ENCODE assay signal across 23 cellular contexts in genomic region chr14:88009486-88009885, GRCh38. TPM values are rescaled to one million over a fixed set of nuclear protein-coding genes. Genes with fewer than 3 reads are reported as not detected.
DNase-seq lines count a peak whose midpoint lies in the region; ATAC-seq, FAIRE-seq and TF ChIP-seq lines count a peak whose summit lies in the region.
"Had no signal": no experiment of that assay in that cellular context is flagged by ENCODE, and none has a peak within 500 bp of the region (broad histone marks: within the 10 kb centered on the region; RNA-seq: fewer than 3 reads in every experiment).

No MANE protein-coding gene starts in this region.

- H3K9me3 ChIP-seq in HepG2 (ENCODE audit: low read length) (no peaks in the 10 kb centered on the region), right lobe of liver (no peaks in the 10 kb centered on the region), SK-N-SH (no peaks in the 10 kb centered on the region)
- H3K9me3 ChIP-seq: ascending aorta, suprapubic skin, uterus had no signal

- H2AFZ ChIP-seq in HepG2 (ENCODE audit: low read length) (no peak overlapping the region), SK-N-SH (ENCODE audit: low read depth) (no peak overlapping the region)

- no peaks in the 10 kb centered on the region for H3K79me2 ChIP-seq in HepG2 (ENCODE audit: insufficient read depth, low read length)
- H3K79me2 ChIP-seq in SK-N-SH (ENCODE audit: insufficient read depth): no peaks in the 10 kb centered on the region

- DNase-seq in HepG2 (ENCODE audit: low spot score) (no peak), right lobe of liver (no peak), memory B cell (ENCODE audit: low spot score in 2 of 2) (no peak), RCC 7860 (ENCODE audit: low spot score) (no peak), SK-N-SH (no peak)
- no peak for DNase-seq in activated CD8-positive, alpha-beta T cell treated with anti-CD3 and anti-CD28 coated beads for 36 hours
- DNase-seq: activated CD4-positive, CD25-positive, alpha-beta regulatory T cell; caudate nucleus; DMS79; HCEC 1CT; left colon; NCI-H2171; NCI-H524 treated with DMSO at 0.1 percent for 48 hours; nephron progenitor cell; posterior cingulate gyrus; stimulated activated CD4-positive, alpha-beta T cell treated with anti-CD3 and anti-CD28 coated beads, Interleukin-15, amount 100 ng/mL, for 24 hours; T-helper 9 cell; uterus had no signal

- peak overlapping the region; percentile 87 for H3K27ac Mint-ChIP-seq in activated CD8-positive, alpha-beta T cell treated with anti-CD3 and anti-CD28 coated beads for 36 hours
- H3K27ac Mint-ChIP-seq in memory B cell: peak overlapping the region; percentile 99
- H3K27ac Mint-ChIP-seq: nephron progenitor cell had no signal

- WGBS in HepG2 (ENCODE audit: low lambda C conversion rate): 96% methylated on average over 1 of the region's 1 CpG
- 75% methylated on average over 1 of the region's 1 CpG for WGBS in right lobe of liver (ENCODE audit: insufficient coverage, low coverage, low lambda C conversion rate, missing lambda C conversion rate)
- 83% methylated on average over 1 of the region's 1 CpG for WGBS in SK-N-SH (ENCODE audit: low lambda C conversion rate)

- peak overlapping the region; percentile 93 for H3K4me3 Mint-ChIP-seq in activated CD8-positive, alpha-beta T cell treated with anti-CD3 and anti-CD28 coated beads for 36 hours
- H3K4me3 Mint-ChIP-seq in memory B cell: no peak overlapping the region
- H3K4me3 Mint-ChIP-seq: nephron progenitor cell had no signal

- no peaks in the 10 kb centered on the region for H4K20me1 ChIP-seq in HepG2 (ENCODE audit: insufficient read depth, low read length)
- H4K20me1 ChIP-seq in SK-N-SH (ENCODE audit: insufficient read depth): no peaks in the 10 kb centered on the region

- H3F3A ChIP-seq in SK-N-SH (replicated peaks; ENCODE audit: insufficient read depth): no peaks in the 10 kb centered on the region

- H3K9me2 ChIP-seq in SK-N-SH: no peaks in the 10 kb centered on the region

- H3K4me2 ChIP-seq in HepG2 (ENCODE audit: low read depth, low read length) (no peak overlapping the region), SK-N-SH (no peak overlapping the region)

- CTCF ChIA-PET in HepG2 (lab: Yijun Ruan, JAX; ENCODE audit: low intra/inter-chr PET ratio, low total read pairs): no interaction called here
- CTCF ChIA-PET in activated CD8-positive, alpha-beta T cell treated with anti-CD3 and anti-CD28 coated beads for 36 hours (lab: Charles Lee): interaction anchor here (0.7 to 1.9 kb wide), 3 partner anchors 14 to 160 kb away, joined by 3 to 5 read pairs (median 5); no protein-coding TSS in a partner anchor
- CTCF ChIA-PET in SK-N-SH (lab: Yijun Ruan, JAX): interaction anchor here (0.6 to 1.3 kb wide), 2 partner anchors 27 to 180 kb away, joined by 3 to 4 read pairs; no protein-coding TSS in a partner anchor

- intact Hi-C loops in HepG2 (cut with micrococcal nuclease; ENCODE audit: unreplicated experiment) (no loop called here), right lobe of liver (cut with DNase I) (no loop called here)
- intact Hi-C loops in activated CD8-positive, alpha-beta T cell treated with anti-CD3 and anti-CD28 coated beads for 36 hours (cut with micrococcal nuclease): loop anchor here (5.0 kb wide), 2 partner anchors 57 to 158 kb away; no protein-coding TSS in a partner anchor

- no peaks in the 10 kb centered on the region for H3K27me3 Mint-ChIP-seq in activated CD8-positive, alpha-beta T cell treated with anti-CD3 and anti-CD28 coated beads for 36 hours
- H3K27me3 Mint-ChIP-seq in memory B cell: no peaks in the 10 kb centered on the region

- peaks cover 60% of the 10 kb centered on the region for H3K4me1 Mint-ChIP-seq in activated CD8-positive, alpha-beta T cell treated with anti-CD3 and anti-CD28 coated beads for 36 hours (ENCODE audit: low read depth)
- H3K4me1 Mint-ChIP-seq in memory B cell: peaks cover 53% of the 10 kb centered on the region
- H3K4me1 Mint-ChIP-seq: nephron progenitor cell had no signal

- TF ChIP-seq RAD21 in HepG2 (CRISPR knock-in tag; IDR thresholded peaks at IDR 0.05): no peak
- TF ChIP-seq RAD21 in SK-N-SH (IDR thresholded peaks at IDR 0.05; ENCODE audit: low read length): no peak

- no peak for ATAC-seq in HepG2
- ATAC-seq in right lobe of liver: no peak
- no peak for ATAC-seq in activated CD8-positive, alpha-beta T cell treated with anti-CD3 and anti-CD28 coated beads for 36 hours
- no peak for ATAC-seq in memory B cell (ENCODE audit: low read depth)
- no peak for ATAC-seq in HG03159 (IDR thresholded peaks at IDR 0.05; ENCODE audit: unreplicated experiment)
- ATAC-seq: left colon, sciatic nerve had no signal

- no peak overlapping the region for H3K27ac ChIP-seq in HepG2 (ENCODE audit: extremely low read length, insufficient read depth, low read length)
- no peak overlapping the region for H3K27ac ChIP-seq in right lobe of liver
- H3K27ac ChIP-seq in SK-N-SH (ENCODE audit: low read depth in 2 of 2, low read length in 1 of 2): no peak overlapping the region
- H3K27ac ChIP-seq: ascending aorta, suprapubic skin, uterus had no signal

- peaks cover 66% of the 10 kb centered on the region for H3K36me3 Mint-ChIP-seq in activated CD8-positive, alpha-beta T cell treated with anti-CD3 and anti-CD28 coated beads for 36 hours (ENCODE audit: low read depth)
- peaks cover 22% of the 10 kb centered on the region for H3K36me3 Mint-ChIP-seq in memory B cell

- H3K4me3 ChIP-seq in HepG2 (replicated peaks in 1 of 3; ENCODE audit: insufficient read depth in 1 of 3, low read depth in 2 of 3, low read length in 3 of 3): no peak overlapping the region
- H3K4me3 ChIP-seq in right lobe of liver: no peak overlapping the region
- no peak overlapping the region for H3K4me3 ChIP-seq in SK-N-SH (ENCODE audit: low read depth in 2 of 2, low read length in 1 of 2)
- H3K4me3 ChIP-seq: ascending aorta, suprapubic skin, uterus had no signal

- in situ Hi-C loops in HepG2 (cut with HindIII; ENCODE audit: extremely low pct_ligation_motif_present, low pct_unique_long_range_greater_than_20kb): loop anchor here (25.0 kb wide), 1 partner anchor 378 kb away; the partner anchor contains the start of gene SPATA7

- BruUV-seq in HepG2 (replicated peaks; lab: Mats Ljungman, UMichigan): no TSS peak

- H3K4me1 ChIP-seq in HepG2 (ENCODE audit: insufficient read depth, low read length): peaks cover 12% of the 10 kb centered on the region; the same call in 1 of the 2 replicates
- no peaks in the 10 kb centered on the region for H3K4me1 ChIP-seq in right lobe of liver
- H3K4me1 ChIP-seq in SK-N-SH (ENCODE audit: control insufficient read depth in 1 of 2, insufficient read depth in 2 of 2, low read depth in 1 of 2, low read length in 1 of 2): no peaks in the 10 kb centered on the region
- H3K4me1 ChIP-seq: ascending aorta, suprapubic skin, uterus had no signal

- no peak for TF ChIP-seq CTCF in HepG2 (CRISPR knock-in tag; IDR thresholded peaks at IDR 0.05)
- no peak for TF ChIP-seq CTCF in right lobe of liver (IDR thresholded peaks at IDR 0.05)
- TF ChIP-seq CTCF in activated CD8-positive, alpha-beta T cell treated with anti-CD3 and anti-CD28 coated beads for 36 hours (IDR thresholded peaks at IDR 0.05): no peak
- TF ChIP-seq CTCF in SK-N-SH (IDR thresholded peaks at IDR 0.05): no peak

- H3K9me3 Mint-ChIP-seq in activated CD8-positive, alpha-beta T cell treated with anti-CD3 and anti-CD28 coated beads for 36 hours: no peaks in the 10 kb centered on the region
- no peaks in the 10 kb centered on the region for H3K9me3 Mint-ChIP-seq in memory B cell
- H3K9me3 Mint-ChIP-seq: nephron progenitor cell had no signal

- TF ChIP-seq POLR2A in HepG2 (IDR thresholded peaks at IDR 0.05; ENCODE audit: insufficient read depth in 1 of 2, low read depth in 2 of 2, low read length in 2 of 2) (no peak), right lobe of liver (IDR thresholded peaks at IDR 0.05) (no peak)

- H3K9ac ChIP-seq in HepG2 (ENCODE audit: insufficient read depth, low read depth, low read length) (no peak overlapping the region), SK-N-SH (no peak overlapping the region)

- TF ChIP-seq EP300 in HepG2 (IDR thresholded peaks at IDR 0.05; ENCODE audit: low read depth in 2 of 2, low read length in 2 of 2): no peak
- no peak for TF ChIP-seq EP300 in HepG2 (CRISPR knock-in tag; IDR thresholded peaks at IDR 0.05; ENCODE audit: borderline replicate concordance)
- TF ChIP-seq EP300 in SK-N-SH (IDR thresholded peaks at IDR 0.05; ENCODE audit: borderline replicate concordance in 1 of 2, low read depth in 1 of 2, low read length in 1 of 2): no peak

- POLR2A ChIA-PET in HepG2 (lab: Yijun Ruan, JAX): no interaction called here
- POLR2A ChIA-PET in activated CD8-positive, alpha-beta T cell treated with anti-CD3 and anti-CD28 coated beads for 36 hours (lab: Charles Lee): interaction anchor here (1.0 to 1.4 kb wide), 2 partner anchors 16 to 20 kb away, joined by 3 to 9 read pairs; partner anchors contain the start of gene GALC
- POLR2A ChIA-PET in SK-N-SH (lab: Yijun Ruan, JAX): no interaction called here

- FAIRE-seq in HepG2 (lab: Jason Lieb, UNC): no peak
- FAIRE-seq in RCC 7860 (lab: Jason Lieb, UNC): no peak
- FAIRE-seq: GM12891 had no signal

- H3K36me3 ChIP-seq in HepG2 (replicated peaks in 1 of 2; ENCODE audit: control insufficient read depth in 1 of 2, insufficient read depth in 2 of 2, low read length in 2 of 2): no peaks in the 10 kb centered on the region
- no peaks in the 10 kb centered on the region for H3K36me3 ChIP-seq in right lobe of liver
- no peaks in the 10 kb centered on the region for H3K36me3 ChIP-seq in SK-N-SH (replicated peaks in 1 of 2; ENCODE audit: control insufficient read depth in 1 of 2, insufficient read depth in 2 of 2, low read length in 1 of 2)
- H3K36me3 ChIP-seq: ascending aorta, suprapubic skin, uterus had no signal

- no peaks in the 10 kb centered on the region for H3K27me3 ChIP-seq in HepG2 (ENCODE audit: control insufficient read depth in 1 of 2, insufficient read depth in 2 of 2, low read length in 2 of 2)
- no peaks in the 10 kb centered on the region for H3K27me3 ChIP-seq in right lobe of liver
- H3K27me3 ChIP-seq in SK-N-SH (ENCODE audit: insufficient read depth): no peaks in the 10 kb centered on the region
- H3K27me3 ChIP-seq: ascending aorta, suprapubic skin, uterus had no signal

RNA-seq across cellular contexts. Expression of gene GPR65, which starts 4.6 kb away (rescaled TPM):
- total RNA-seq in HepG2 (2016; rRNA removed; fragmentation: Illumina TruSeq; extraction: Trizol): not detected in 2 replicates
- not detected in 2 replicates for total RNA-seq in HepG2 (2016; cell fraction: cytosol; rRNA removed; fragmentation: Illumina TruSeq; extraction: Trizol; ENCODE audit: low read depth)
- not detected in 2 replicates for total RNA-seq in HepG2 (2016; cell fraction: insoluble cytoplasmic fraction; rRNA removed; fragmentation: Illumina TruSeq; extraction: Trizol)
- total RNA-seq in HepG2 (2016; cell fraction: membrane; rRNA removed; fragmentation: Illumina TruSeq; extraction: Trizol): not detected in 2 replicates
- total RNA-seq in HepG2 (2016; cell fraction: nucleus; rRNA removed; fragmentation: Illumina TruSeq; extraction: Trizol): not detected in 2 replicates
- polyA plus RNA-seq in HepG2 (2011; rRNA removed): not detected in 2 replicates
- polyA plus RNA-seq in HepG2 (2011; cell fraction: cytosol; rRNA removed): not detected in 2 replicates
- polyA plus RNA-seq in HepG2 (2011; cell fraction: nucleus; rRNA removed): not detected in 2 replicates
- not detected in 2 replicates for polyA plus RNA-seq in HepG2 (2012)
- not detected in 2 replicates for polyA plus RNA-seq in HepG2 (2016; cell fraction: cytosol; fragmentation: Illumina TruSeq; extraction: Trizol; ENCODE audit: low read depth)
- not detected in 2 replicates for polyA plus RNA-seq in HepG2 (2016; cell fraction: insoluble cytoplasmic fraction; fragmentation: Illumina TruSeq; extraction: Trizol; ENCODE audit: low read depth)
- polyA plus RNA-seq in HepG2 (2016; cell fraction: membrane; fragmentation: Illumina TruSeq; extraction: Trizol; ENCODE audit: low read depth): not detected in 2 replicates
- polyA plus RNA-seq in HepG2 (2016; cell fraction: nucleus; fragmentation: Illumina TruSeq; extraction: Trizol; ENCODE audit: insufficient read depth, low read depth): not detected in 2 replicates
- polyA minus RNA-seq in HepG2 (2011; rRNA and poly(A)+ RNA removed; ENCODE audit: low replicate concordance): not detected in 2 replicates
- not detected in 2 replicates for polyA minus RNA-seq in HepG2 (2011; cell fraction: cytosol; rRNA and poly(A)+ RNA removed)
- polyA minus RNA-seq in HepG2 (2011; cell fraction: nucleus; rRNA and poly(A)+ RNA removed): not detected in 2 replicates
- 1 to 10 TPM; 1.0 to 2.7 (median 1.2) TPM for total RNA-seq in right lobe of liver
- total RNA-seq in activated CD8-positive, alpha-beta T cell treated with anti-CD3 and anti-CD28 coated beads for 36 hours: 10 to 100 TPM; 16.9 to 17.1 TPM
- polyA plus RNA-seq in SK-N-SH (2012; rRNA removed): under 0.01 TPM in 1 of 2 replicates, not detected in the other
- polyA plus RNA-seq in SK-N-SH (2012; cell fraction: cytosol; rRNA removed): 0.01 and 0.03 TPM in 2 replicates
- polyA plus RNA-seq in SK-N-SH (2012; cell fraction: nucleus; rRNA removed): 0.01 TPM in 1 of 2 replicates, not detected in the other

RNA-seq across cellular contexts. Expression of gene GALC, which starts 16.5 kb away (rescaled TPM):
- total RNA-seq in HepG2 (2016; rRNA removed; fragmentation: Illumina TruSeq; extraction: Trizol) (not detected in 2 replicates), right lobe of liver (10 to 100 TPM in 3 of 6 experiments, 1 to 10 TPM in 3; 8.3 to 23.5 (median 10.3) TPM)
- total RNA-seq in HepG2 (2016; cell fraction: cytosol; rRNA removed; fragmentation: Illumina TruSeq; extraction: Trizol; ENCODE audit: low read depth): not detected in 2 replicates
- total RNA-seq in HepG2 (2016; cell fraction: insoluble cytoplasmic fraction; rRNA removed; fragmentation: Illumina TruSeq; extraction: Trizol): not detected in 2 replicates
- not detected in 2 replicates for total RNA-seq in HepG2 (2016; cell fraction: membrane; rRNA removed; fragmentation: Illumina TruSeq; extraction: Trizol)
- total RNA-seq in HepG2 (2016; cell fraction: nucleus; rRNA removed; fragmentation: Illumina TruSeq; extraction: Trizol): not detected in 2 replicates
- polyA plus RNA-seq in HepG2 (2011; rRNA removed) (not detected in 2 replicates), SK-N-SH (2012; rRNA removed) (9.7 and 10.9 TPM in 2 replicates)
- not detected in 2 replicates for polyA plus RNA-seq in HepG2 (2011; cell fraction: cytosol; rRNA removed)
- not detected in 2 replicates for polyA plus RNA-seq in HepG2 (2011; cell fraction: nucleus; rRNA removed)
- not detected in 2 replicates for polyA plus RNA-seq in HepG2 (2012)
- not detected in 2 replicates for polyA plus RNA-seq in HepG2 (2016; cell fraction: cytosol; fragmentation: Illumina TruSeq; extraction: Trizol; ENCODE audit: low read depth)
- polyA plus RNA-seq in HepG2 (2016; cell fraction: insoluble cytoplasmic fraction; fragmentation: Illumina TruSeq; extraction: Trizol; ENCODE audit: low read depth): not detected in 2 replicates
- not detected in 2 replicates for polyA plus RNA-seq in HepG2 (2016; cell fraction: membrane; fragmentation: Illumina TruSeq; extraction: Trizol; ENCODE audit: low read depth)
- not detected in 2 replicates for polyA plus RNA-seq in HepG2 (2016; cell fraction: nucleus; fragmentation: Illumina TruSeq; extraction: Trizol; ENCODE audit: insufficient read depth, low read depth)
- 0.02 TPM in 1 of 2 replicates, not detected in the other for polyA minus RNA-seq in HepG2 (2011; rRNA and poly(A)+ RNA removed; ENCODE audit: low replicate concordance)
- polyA minus RNA-seq in HepG2 (2011; cell fraction: cytosol; rRNA and poly(A)+ RNA removed): not detected in 2 replicates
- polyA minus RNA-seq in HepG2 (2011; cell fraction: nucleus; rRNA and poly(A)+ RNA removed): not detected in 2 replicates
- 10 to 100 TPM in 1 of 2 experiments, 1 to 10 TPM in 1; 8.6 to 11.3 TPM for total RNA-seq in activated CD8-positive, alpha-beta T cell treated with anti-CD3 and anti-CD28 coated beads for 36 hours
- 11.7 and 12.8 TPM in 2 replicates for polyA plus RNA-seq in SK-N-SH (2012; cell fraction: cytosol; rRNA removed)
- polyA plus RNA-seq in SK-N-SH (2012; cell fraction: nucleus; rRNA removed): 6.1 and 8.3 TPM in 2 replicates

Comparison
In these comparisons a context has a peak if more than half of its experiments do, and no peak if none do; other contexts are left out.
1. RNA of gene GALC, which starts 16.5 kb away (total RNA-seq): 8.6 to 11.3 TPM in activated CD8-positive, alpha-beta T cell treated with anti-CD3 and anti-CD28 coated beads for 36 hours and 8.3 to 23.5 TPM in right lobe of liver; not detected in HepG2; every median in the first group is over 4 times any median in the second.
2. RNA of gene GPR65, which starts 4.6 kb away (total RNA-seq): 16.9 to 17.1 TPM in activated CD8-positive, alpha-beta T cell treated with anti-CD3 and anti-CD28 coated beads for 36 hours; 1.0 to 2.7 TPM in right lobe of liver and not detected in HepG2; every median in the first group is over 4 times any median in the second.